ENCODE assay signal across 13 cellular contexts in genomic region chr17:39168503-39168902, GRCh38. TPM values are rescaled to one million over a fixed set of nuclear protein-coding genes. Genes with fewer than 3 reads are reported as not detected.
"Had no signal": no experiment of that assay in that cellular context is flagged by ENCODE, and none has a peak within 500 bp of the region (broad histone marks: within the 10 kb centered on the region; RNA-seq: fewer than 3 reads in every experiment).

No MANE protein-coding gene starts in this region.

RNA-seq across cellular contexts. Expression of gene ARL5C, which starts 2.5 kb away (rescaled TPM):
- total RNA-seq: activated CD8-positive, alpha-beta T cell treated with anti-CD3 and anti-CD28 coated beads for 36 hours; activated T-cell treated with anti-CD3 and anti-CD28 coated beads, Interleukin-2, amount 50 U/mL, for 4 hours; activated T-helper 17 cell treated with anti-CD3 and anti-CD28 coated beads, Interleukin-2, amount 50 U/mL, for 72 hours; astrocyte; bronchial epithelial cell; cardiac septum; cerebellum; dermis blood vessel endothelial cell; foreskin keratinocyte; heart right ventricle; hepatocyte; T-helper 17 cell had no signal
- polyA plus RNA-seq: foreskin keratinocyte, heart right ventricle, hepatocyte had no signal

RNA-seq across cellular contexts. Expression of gene PLXDC1, which starts 17.1 kb away (rescaled TPM):
- total RNA-seq: dermis blood vessel endothelial cell had no signal

RNA-seq across cellular contexts. Expression of gene STAC2, which starts 57.2 kb away (rescaled TPM):
- total RNA-seq: activated T-cell treated with anti-CD3 and anti-CD28 coated beads, Interleukin-2, amount 50 U/mL, for 4 hours; activated T-helper 17 cell treated with anti-CD3 and anti-CD28 coated beads, Interleukin-2, amount 50 U/mL, for 72 hours; astrocyte; bronchial epithelial cell; foreskin keratinocyte; gastrocnemius medialis; hepatocyte; T-helper 17 cell had no signal
- polyA plus RNA-seq: foreskin keratinocyte had no signal
